10 cellular contexts compared by ENCODE assay signal in genomic region chr11:61021661-61022212, GRCh38. TPM values are rescaled to one million over a fixed set of nuclear protein-coding genes. Genes with fewer than 3 reads are reported as not detected.
DNase-seq lines count a peak whose midpoint lies in the region; ATAC-seq and TF ChIP-seq lines count a peak whose summit lies in the region.
"Had no signal": no experiment of that assay in that cellular context is flagged by ENCODE, and none has a peak within 500 bp of the region (broad histone marks: within the 10 kb centered on the region; RNA-seq: fewer than 3 reads in every experiment).

No MANE protein-coding gene starts in this region.

- dilution Hi-C loops in mammary epithelial cell (cut with HindIII; ENCODE audit: low sequenced_read_pairs), result no loop called here

- H3K79me2 ChIP-seq in mammary epithelial cell (ENCODE audit: insufficient read depth, low read length), result no peaks in the 10 kb centered on the region

- H3K36me3 ChIP-seq in mammary epithelial cell (ENCODE audit: insufficient read depth, low read length), result no peaks in the 10 kb centered on the region

- no peaks in the 10 kb centered on the region for H3K4me1 Mint-ChIP-seq in MCF 10A (ENCODE audit: insufficient read depth, unreplicated experiment)
- peaks cover 19 to 36% of the 10 kb centered on the region in 2 donors for H3K4me1 Mint-ChIP-seq in natural killer cell treated with Interleukin-12 subunit alpha and Interleukin-12 subunit beta and Interleukin-15 and Interleukin-18, amount 100 ng/mL, for 72 hours (ENCODE audit: low read depth in 2 of 2)
- H3K4me1 Mint-ChIP-seq in type B pancreatic cell (ENCODE audit: unreplicated experiment), result peaks cover 32% of the 10 kb centered on the region

- H3K36me3 Mint-ChIP-seq in MCF 10A (ENCODE audit: insufficient read depth, unreplicated experiment) (no peaks in the 10 kb centered on the region), type B pancreatic cell (no peaks in the 10 kb centered on the region)
- no peaks in the 10 kb centered on the region for H3K36me3 Mint-ChIP-seq in natural killer cell treated with Interleukin-12 subunit alpha and Interleukin-12 subunit beta and Interleukin-15 and Interleukin-18, amount 100 ng/mL, for 72 hours

- no peak overlapping the region for H3K27ac ChIP-seq in mammary epithelial cell (ENCODE audit: insufficient read depth, low read depth, low read length)

- intact Hi-C loops in MCF 10A (cut with micrococcal nuclease) (no loop called here), mammary epithelial cell (cut with micrococcal nuclease) (no loop called here)

- WGBS in mammary epithelial cell (ENCODE audit: low coverage, missing lambda C conversion rate), result 25% methylated on average over 4 of the region's 14 CpGs

- in situ Hi-C loops in mammary epithelial cell (cut with MboI; ENCODE audit: low sequenced_read_pairs in 2 of 2), result no loop called here

- no peaks in the 10 kb centered on the region for H3K9me3 ChIP-seq in mammary epithelial cell (replicated peaks; ENCODE audit: insufficient read depth, low read length)

- no peak overlapping the region for H3K4me3 Mint-ChIP-seq in MCF 10A (ENCODE audit: unreplicated experiment)
- H3K4me3 Mint-ChIP-seq in natural killer cell treated with Interleukin-12 subunit alpha and Interleukin-12 subunit beta and Interleukin-15 and Interleukin-18, amount 100 ng/mL, for 72 hours, result no peak overlapping the region
- peak overlapping the region; percentile 49 for H3K4me3 Mint-ChIP-seq in type B pancreatic cell

- BruUV-seq in MCF 10A (replicated peaks; lab: Mats Ljungman, UMichigan) (no TSS peak), mammary epithelial cell (replicated peaks; lab: Mats Ljungman, UMichigan) (no TSS peak)

- TF ChIP-seq CTCF in MCF 10A (IDR thresholded peaks at IDR 0.05; ENCODE audit: unreplicated experiment) (no peak), mammary epithelial cell (conservative IDR thresholded peaks at IDR 0.05 in 1 of 2, IDR thresholded peaks at IDR 0.05 in 1 of 2; ENCODE audit: extremely low read depth in 1 of 2, insufficient read depth in 1 of 2, low read depth in 1 of 2, low read length in 2 of 2) (no peak), type B pancreatic cell (conservative IDR thresholded peaks at IDR 0.05) (no peak)

- H3K4me3 ChIP-seq in mammary epithelial cell (replicated peaks in 1 of 3; ENCODE audit: insufficient read depth in 1 of 3, low read depth in 2 of 3, low read length in 3 of 3), result no peak overlapping the region

- H3K4me1 ChIP-seq in mammary epithelial cell (ENCODE audit: insufficient read depth, low read length), result no peaks in the 10 kb centered on the region

- peak; percentile 46 for DNase-seq in MCF 10A (ENCODE audit: unreplicated experiment)
- DNase-seq in mammary epithelial cell, result no peak
- peak; percentile 69 to 88 (median 79) for DNase-seq in activated naive CD4-positive, alpha-beta T cell (lab: John Stamatoyannopoulos, UW)
- DNase-seq in natural killer cell treated with Interleukin-12 subunit alpha and Interleukin-12 subunit beta and Interleukin-15 and Interleukin-18, amount 100 ng/mL, for 72 hours (ENCODE audit: low spot score), result no peak
- no peak for DNase-seq in type B pancreatic cell (ENCODE audit: extremely low spot score, unreplicated experiment)
- DNase-seq in glomerular visceral epithelial cell (ENCODE audit: extremely low spot score), result no peak
- no peak for DNase-seq in DMS79 (lab: John Stamatoyannopoulos, UW)
- no peak for DNase-seq in AG08395 (ENCODE audit: low spot score)
- DNase-seq: NCI-H2081 treated with DMSO at 0.1 percent for 48 hours had no signal

- no peak overlapping the region for H3K9ac ChIP-seq in mammary epithelial cell (ENCODE audit: insufficient read depth, low read length)

- H3K27ac Mint-ChIP-seq in MCF 10A (ENCODE audit: low read depth, unreplicated experiment) (no peak overlapping the region), type B pancreatic cell (no peak overlapping the region)
- H3K27ac Mint-ChIP-seq in natural killer cell treated with Interleukin-12 subunit alpha and Interleukin-12 subunit beta and Interleukin-15 and Interleukin-18, amount 100 ng/mL, for 72 hours, result peak overlapping the region in 1 of 2 donors; percentile 65

- peak; percentile 52 to 55 for ATAC-seq in natural killer cell treated with Interleukin-12 subunit alpha and Interleukin-12 subunit beta and Interleukin-15 and Interleukin-18, amount 100 ng/mL, for 72 hours

- H4K20me1 ChIP-seq in mammary epithelial cell (ENCODE audit: insufficient read depth, low read length), result no peaks in the 10 kb centered on the region

- POLR2A ChIA-PET in MCF 10A (lab: Yijun Ruan, JAX), result interaction anchor here (0.6 kb wide), 1 partner anchor 68 kb away, joined by 3 read pairs; no protein-coding TSS in a partner anchor

- no peak overlapping the region for H2AFZ ChIP-seq in mammary epithelial cell (ENCODE audit: low read depth, low read length)

- H3K27me3 Mint-ChIP-seq in MCF 10A (ENCODE audit: insufficient read depth, unreplicated experiment) (peaks cover 68% of the 10 kb centered on the region), type B pancreatic cell (peaks cover 39% of the 10 kb centered on the region)
- peaks cover 0 to 10% of the 10 kb centered on the region in 2 donors for H3K27me3 Mint-ChIP-seq in natural killer cell treated with Interleukin-12 subunit alpha and Interleukin-12 subunit beta and Interleukin-15 and Interleukin-18, amount 100 ng/mL, for 72 hours

- no peak overlapping the region for H3K4me2 ChIP-seq in mammary epithelial cell (ENCODE audit: insufficient read depth, low read depth, low read length)

- CTCF ChIA-PET in MCF 10A (lab: Yijun Ruan, JAX), result no interaction called here
- CTCF ChIA-PET in mammary epithelial cell (lab: Charles Lee; ENCODE audit: low non-redundant PET), result no interaction called here

- H3K9me3 Mint-ChIP-seq in MCF 10A (ENCODE audit: unreplicated experiment), result no peaks in the 10 kb centered on the region
- H3K9me3 Mint-ChIP-seq in natural killer cell treated with Interleukin-12 subunit alpha and Interleukin-12 subunit beta and Interleukin-15 and Interleukin-18, amount 100 ng/mL, for 72 hours, result no peaks in the 10 kb centered on the region
- H3K9me3 Mint-ChIP-seq in type B pancreatic cell, result no peaks in the 10 kb centered on the region

- no peaks in the 10 kb centered on the region for H3K27me3 ChIP-seq in mammary epithelial cell (ENCODE audit: insufficient read depth, low read length)

RNA-seq across cellular contexts. Expression of gene CD6, which starts 50.3 kb away (rescaled TPM):
- total RNA-seq in MCF 10A (2022) (not detected in 2 replicates), mammary epithelial cell (not detected), type B pancreatic cell (ENCODE audit: low replicate concordance) (0.70 and 1.1 TPM in 2 replicates)
- not detected for polyA plus RNA-seq in mammary epithelial cell
- polyA minus RNA-seq in mammary epithelial cell, result not detected
- 10 to 100 TPM in 1 of 2 donors, 1 to 10 TPM in 1; 5.9 to 44.0 TPM for total RNA-seq in natural killer cell treated with Interleukin-12 subunit alpha and Interleukin-12 subunit beta and Interleukin-15 and Interleukin-18, amount 100 ng/mL, for 72 hours
- polyA plus RNA-seq: BJ had no signal

Comparison
In these comparisons a context has a peak if more than half of its experiments do, and no peak if none do; other contexts are left out.
1. DNase-seq: peak in MCF 10A (single experiment) and activated naive CD4-positive, alpha-beta T cell (4 of 4); none in mammary epithelial cell (single experiment), natural killer cell treated with Interleukin-12 subunit alpha and Interleukin-12 subunit beta and Interleukin-15 and Interleukin-18, amount 100 ng/mL, for 72 hours (single experiment), type B pancreatic cell (single experiment), glomerular visceral epithelial cell (single experiment), DMS79 (single experiment) and AG08395 (single experiment).